ENCODE assay signal across 14 cellular contexts in genomic region chr15:85810075-85810474, GRCh38.
"Had no signal": no experiment of that assay in that cellular context is flagged by ENCODE, and none has a peak within 500 bp of the region (broad histone marks: within the 10 kb centered on the region; RNA-seq: fewer than 3 reads in every experiment).

No MANE protein-coding gene starts in this region.

- FAIRE-seq: kidney had no signal

- H3K4me3 ChIP-seq: left ventricle myocardium inferior, thyroid gland had no signal

- H3K27ac ChIP-seq: epithelial cell of prostate, left ventricle myocardium inferior, thyroid gland, WERI-Rb-1 had no signal

- H3K9me3 ChIP-seq: left ventricle myocardium inferior, thyroid gland had no signal

- ATAC-seq: effector memory CD8-positive, alpha-beta T cell; stimulated activated naive B cell treated with anti-CD40 and anti-IgM and Interleukin-4, amounts not matched to agents 10 μg/mL and 1 μg/mL and 100 μg/mL, for 72 hours had no signal

- H3K4me1 ChIP-seq: thyroid gland had no signal

- H3K36me3 ChIP-seq: left ventricle myocardium inferior, thyroid gland, WERI-Rb-1 had no signal

- H3K27me3 ChIP-seq: thyroid gland had no signal

- DNase-seq: activated CD4-positive, alpha-beta T cell treated with anti-CD3 and anti-CD28 coated beads for 1 hour; activated CD8-positive, alpha-beta memory T cell treated with anti-CD3 and anti-CD28 coated beads for 24 hours; activated gamma-delta T cell; dermis blood vessel endothelial cell; effector memory CD8-positive, alpha-beta T cell; foreskin melanocyte; kidney; left ventricle myocardium inferior; nephron progenitor cell; occipital lobe; stimulated activated naive B cell treated with anti-CD40 and anti-IgM and Interleukin-4, amounts not matched to agents 10 μg/mL and 1 μg/mL and 100 μg/mL, for 72 hours; thyroid gland; WERI-Rb-1 had no signal
